25 cellular contexts compared by ENCODE assay signal in genomic region chr16:84453061-84453752, GRCh38. TPM values are rescaled to one million over a fixed set of nuclear protein-coding genes. Genes with fewer than 3 reads are reported as not detected.
DNase-seq lines count a peak whose midpoint lies in the region; ATAC-seq and TF ChIP-seq lines count a peak whose summit lies in the region.
"Had no signal": no experiment of that assay in that cellular context is flagged by ENCODE, and none has a peak within 500 bp of the region (broad histone marks: within the 10 kb centered on the region; RNA-seq: fewer than 3 reads in every experiment).

No MANE protein-coding gene starts in this region.

- H3F3A ChIP-seq in neural progenitor cell (ENCODE audit: low read depth): no peaks in the 10 kb centered on the region

- peak; percentile 15 for DNase-seq in activated naive CD8-positive, alpha-beta T cell treated with anti-CD3 and anti-CD28 coated beads, Interleukin-2, amount 10 ng/mL, durations not matched to agents 7 days and 5 days
- no peak for DNase-seq in activated naive CD8-positive, alpha-beta T cell treated with anti-CD3 and anti-CD28 coated beads for 36 hours
- DNase-seq in chondrocyte (ENCODE audit: low spot score) (peak; percentile 77), neural progenitor cell (ENCODE audit: low spot score) (no peak), upper lobe of left lung (peak; percentile 12 to 58), psoas muscle (no peak), sciatic nerve (ENCODE audit: low spot score) (no peak)
- DNase-seq: activated CD4-positive, alpha-beta T cell treated with anti-CD3 and anti-CD28 coated beads, Interleukin-2, amount 10 ng/mL, durations not matched to agents 7 days and 5 days; body of pancreas; C1 segment of cervical spinal cord; COR-L47; effector memory CD4-positive, alpha-beta T cell; erythroblast; NCI-H1048; NCI-H1694; NCI-H2171; NCI-H510A; stimulated activated CD4-positive, alpha-beta T cell treated with anti-CD3 and anti-CD28 coated beads, Interleukin-1b, Interleukin-23, amount 100 ng/mL, for 48 hours; T-helper 2 cell had no signal

- H3K27me3 ChIP-seq in neural progenitor cell (no peaks in the 10 kb centered on the region), upper lobe of left lung (no peaks in the 10 kb centered on the region), psoas muscle (ENCODE audit: insufficient read depth in 3 of 3, low read length in 2 of 3) (peaks cover 0 to 4% (median 0%) of the 10 kb centered on the region in 3 donors)
- H3K27me3 ChIP-seq: tibial nerve had no signal

- TF ChIP-seq POLR2A in upper lobe of left lung (IDR thresholded peaks at IDR 0.05): no peak

- TF ChIP-seq CTCF in chondrocyte (IDR thresholded peaks at IDR 0.05): no peak
- no peak for TF ChIP-seq CTCF in neural progenitor cell (IDR thresholded peaks at IDR 0.05)
- no peak for TF ChIP-seq CTCF in upper lobe of left lung (IDR thresholded peaks at IDR 0.05)
- no peak for TF ChIP-seq CTCF in psoas muscle (IDR thresholded peaks at IDR 0.05)

- no peak for TF ChIP-seq EP300 in upper lobe of left lung (IDR thresholded peaks at IDR 0.05)

- no peaks in the 10 kb centered on the region for H3K36me3 ChIP-seq in neural progenitor cell
- H3K36me3 ChIP-seq in upper lobe of left lung: peaks cover 0 to 6% (median 3%) of the 10 kb centered on the region in 4 donors
- H3K36me3 ChIP-seq in psoas muscle (ENCODE audit: insufficient read depth in 1 of 2, low read depth in 1 of 2): no peaks in the 10 kb centered on the region
- H3K36me3 ChIP-seq: prostate gland, tibial nerve had no signal

- H3K79me2 ChIP-seq in neural progenitor cell (ENCODE audit: low read depth): no peaks in the 10 kb centered on the region

- H3K27ac Mint-ChIP-seq in activated naive CD8-positive, alpha-beta T cell treated with anti-CD3 and anti-CD28 coated beads, Interleukin-2, amount 10 ng/mL, durations not matched to agents 7 days and 5 days: no peak overlapping the region
- no peak overlapping the region for H3K27ac Mint-ChIP-seq in activated naive CD8-positive, alpha-beta T cell treated with anti-CD3 and anti-CD28 coated beads for 36 hours
- H3K27ac Mint-ChIP-seq in chondrocyte (ENCODE audit: unreplicated experiment) (no peak overlapping the region), neural progenitor cell (peak overlapping the region; percentile 57)
- H3K27ac Mint-ChIP-seq: activated CD4-positive, alpha-beta T cell treated with anti-CD3 and anti-CD28 coated beads, Interleukin-2, amount 10 ng/mL, durations not matched to agents 7 days and 5 days; IgD-negative memory B cell had no signal

- H3K36me3 Mint-ChIP-seq in activated naive CD8-positive, alpha-beta T cell treated with anti-CD3 and anti-CD28 coated beads, Interleukin-2, amount 10 ng/mL, durations not matched to agents 7 days and 5 days: peaks cover 3% of the 10 kb centered on the region
- no peaks in the 10 kb centered on the region for H3K36me3 Mint-ChIP-seq in activated naive CD8-positive, alpha-beta T cell treated with anti-CD3 and anti-CD28 coated beads for 36 hours
- no peaks in the 10 kb centered on the region for H3K36me3 Mint-ChIP-seq in chondrocyte (ENCODE audit: low read depth)
- H3K36me3 Mint-ChIP-seq in neural progenitor cell: no peaks in the 10 kb centered on the region
- H3K36me3 Mint-ChIP-seq: IgD-negative memory B cell had no signal

- no peak overlapping the region for H3K9ac ChIP-seq in neural progenitor cell

- H3K4me1 Mint-ChIP-seq in activated naive CD8-positive, alpha-beta T cell treated with anti-CD3 and anti-CD28 coated beads, Interleukin-2, amount 10 ng/mL, durations not matched to agents 7 days and 5 days: no peaks in the 10 kb centered on the region
- H3K4me1 Mint-ChIP-seq in activated naive CD8-positive, alpha-beta T cell treated with anti-CD3 and anti-CD28 coated beads for 36 hours: no peaks in the 10 kb centered on the region
- no peaks in the 10 kb centered on the region for H3K4me1 Mint-ChIP-seq in chondrocyte (ENCODE audit: low read depth)
- peaks cover 8% of the 10 kb centered on the region for H3K4me1 Mint-ChIP-seq in neural progenitor cell
- H3K4me1 Mint-ChIP-seq: activated CD4-positive, alpha-beta T cell treated with anti-CD3 and anti-CD28 coated beads, Interleukin-2, amount 10 ng/mL, durations not matched to agents 7 days and 5 days; IgD-negative memory B cell had no signal

- no peak overlapping the region for H3K27ac ChIP-seq in neural progenitor cell
- no peak overlapping the region for H3K27ac ChIP-seq in upper lobe of left lung
- H3K27ac ChIP-seq in psoas muscle: no peak overlapping the region
- H3K27ac ChIP-seq: body of pancreas, prostate gland, RWPE1, SK-N-MC, tibial nerve had no signal

- H3K4me3 ChIP-seq in neural progenitor cell: no peak overlapping the region
- H3K4me3 ChIP-seq in upper lobe of left lung: no peak overlapping the region
- H3K4me3 ChIP-seq in psoas muscle: no peak overlapping the region
- H3K4me3 ChIP-seq: body of pancreas, mucosa of descending colon, prostate gland, SK-N-MC, tibial nerve had no signal

- peaks cover 2% of the 10 kb centered on the region for H3K27me3 Mint-ChIP-seq in activated naive CD8-positive, alpha-beta T cell treated with anti-CD3 and anti-CD28 coated beads, Interleukin-2, amount 10 ng/mL, durations not matched to agents 7 days and 5 days
- H3K27me3 Mint-ChIP-seq in activated naive CD8-positive, alpha-beta T cell treated with anti-CD3 and anti-CD28 coated beads for 36 hours: no peaks in the 10 kb centered on the region
- H3K27me3 Mint-ChIP-seq in chondrocyte (ENCODE audit: low read depth) (no peaks in the 10 kb centered on the region), neural progenitor cell (ENCODE audit: insufficient read depth, low read depth) (peaks cover 2% of the 10 kb centered on the region)
- H3K27me3 Mint-ChIP-seq: activated CD4-positive, alpha-beta T cell treated with anti-CD3 and anti-CD28 coated beads, Interleukin-2, amount 10 ng/mL, durations not matched to agents 7 days and 5 days had no signal

- no peak overlapping the region for H3K4me3 Mint-ChIP-seq in activated naive CD8-positive, alpha-beta T cell treated with anti-CD3 and anti-CD28 coated beads, Interleukin-2, amount 10 ng/mL, durations not matched to agents 7 days and 5 days
- no peak overlapping the region for H3K4me3 Mint-ChIP-seq in activated naive CD8-positive, alpha-beta T cell treated with anti-CD3 and anti-CD28 coated beads for 36 hours
- H3K4me3 Mint-ChIP-seq in chondrocyte (ENCODE audit: unreplicated experiment) (no peak overlapping the region), neural progenitor cell (peak overlapping the region; percentile 35)
- H3K4me3 Mint-ChIP-seq: activated CD4-positive, alpha-beta T cell treated with anti-CD3 and anti-CD28 coated beads, Interleukin-2, amount 10 ng/mL, durations not matched to agents 7 days and 5 days had no signal

- intact Hi-C loops in psoas muscle (cut with DNase I): no loop called here
- intact Hi-C loops in sciatic nerve (cut with DNase I): no loop called here

- WGBS in upper lobe of left lung, 2 donors: 82 to 86% methylated on average over 31 to 32 of the region's 34 CpGs
- WGBS in psoas muscle, 3 donors: 45 to 57% (median 46%) methylated on average over 32 to 34 of the region's 34 CpGs

- H2AFZ ChIP-seq in neural progenitor cell (replicated peaks): no peak overlapping the region

- no peaks in the 10 kb centered on the region for H3K4me1 ChIP-seq in neural progenitor cell
- no peaks in the 10 kb centered on the region for H3K4me1 ChIP-seq in upper lobe of left lung
- no peaks in the 10 kb centered on the region for H3K4me1 ChIP-seq in psoas muscle
- H3K4me1 ChIP-seq: body of pancreas, prostate gland, tibial nerve had no signal

- no peak overlapping the region for H3K4me2 ChIP-seq in neural progenitor cell

- no peaks in the 10 kb centered on the region for H4K20me1 ChIP-seq in neural progenitor cell (ENCODE audit: low read depth)

- no peaks in the 10 kb centered on the region for H3K9me3 Mint-ChIP-seq in activated naive CD8-positive, alpha-beta T cell treated with anti-CD3 and anti-CD28 coated beads, Interleukin-2, amount 10 ng/mL, durations not matched to agents 7 days and 5 days
- H3K9me3 Mint-ChIP-seq in activated naive CD8-positive, alpha-beta T cell treated with anti-CD3 and anti-CD28 coated beads for 36 hours: no peaks in the 10 kb centered on the region
- H3K9me3 Mint-ChIP-seq in chondrocyte (ENCODE audit: low read depth): no peaks in the 10 kb centered on the region
- peaks cover 2% of the 10 kb centered on the region for H3K9me3 Mint-ChIP-seq in neural progenitor cell
- H3K9me3 Mint-ChIP-seq: activated CD4-positive, alpha-beta T cell treated with anti-CD3 and anti-CD28 coated beads, Interleukin-2, amount 10 ng/mL, durations not matched to agents 7 days and 5 days had no signal

- POLR2A ChIA-PET in activated naive CD8-positive, alpha-beta T cell treated with anti-CD3 and anti-CD28 coated beads, Interleukin-2, amount 10 ng/mL, durations not matched to agents 7 days and 5 days (lab: Charles Lee): interaction anchor here (0.5 kb wide), 1 partner anchor 101 kb away, joined by 4 read pairs; no protein-coding TSS in a partner anchor

- H3K9me3 ChIP-seq in neural progenitor cell (ENCODE audit: low read depth): no peaks in the 10 kb centered on the region
- H3K9me3 ChIP-seq in upper lobe of left lung: no peaks in the 10 kb centered on the region
- no peaks in the 10 kb centered on the region for H3K9me3 ChIP-seq in psoas muscle
- H3K9me3 ChIP-seq: body of pancreas, mucosa of descending colon, prostate gland, tibial nerve had no signal

- peak; percentile 14 for ATAC-seq in activated naive CD8-positive, alpha-beta T cell treated with anti-CD3 and anti-CD28 coated beads, Interleukin-2, amount 10 ng/mL, durations not matched to agents 7 days and 5 days (ENCODE audit: low read depth)
- ATAC-seq in upper lobe of left lung (ENCODE audit: low FRiP score in 2 of 2) (no peak), psoas muscle (no peak), sciatic nerve (no peak)
- ATAC-seq: body of pancreas, mucosa of descending colon had no signal

RNA-seq across cellular contexts. Expression of gene MEAK7, which starts 51.3 kb away (rescaled TPM):
- total RNA-seq in activated naive CD8-positive, alpha-beta T cell treated with anti-CD3 and anti-CD28 coated beads, Interleukin-2, amount 10 ng/mL, durations not matched to agents 7 days and 5 days: 10 to 100 TPM; 95.7 to 98.3 TPM
- total RNA-seq in activated naive CD8-positive, alpha-beta T cell treated with anti-CD3 and anti-CD28 coated beads for 36 hours: 10 to 100 TPM; 10.4 to 11.3 TPM
- total RNA-seq in chondrocyte (21.0 to 27.9 TPM (median 26.8 TPM) in 3 replicates), neural progenitor cell (ENCODE audit: low replicate concordance) (18.4 and 22.5 TPM in 2 replicates), upper lobe of left lung (10 to 100 TPM in 5 of 6 donors, 1 to 10 TPM in 1; 8.5 to 32.8 (median 12.2) TPM), psoas muscle (1 to 10 TPM; 2.2 to 7.1 (median 3.6) TPM), sciatic nerve (21.8 TPM)
- 1 to 10 TPM; 2.2 to 4.0 (median 2.7) TPM for polyA plus RNA-seq in psoas muscle

Comparison
In these comparisons a context has a peak if more than half of its experiments do, and no peak if none do; other contexts are left out.
1. DNase-seq: peak in activated naive CD8-positive, alpha-beta T cell treated with anti-CD3 and anti-CD28 coated beads, Interleukin-2, amount 10 ng/mL, durations not matched to agents 7 days and 5 days (single experiment), chondrocyte (single experiment) and upper lobe of left lung (2 of 2); none in activated naive CD8-positive, alpha-beta T cell treated with anti-CD3 and anti-CD28 coated beads for 36 hours (single experiment), neural progenitor cell (single experiment), psoas muscle (0 of 2) and sciatic nerve (single experiment).